25 cellular contexts compared by ENCODE assay signal in genomic region chr13:91323349-91323748, GRCh38. TPM values are rescaled to one million over a fixed set of nuclear protein-coding genes. Genes with fewer than 3 reads are reported as not detected.
DNase-seq lines count a peak whose midpoint lies in the region; ATAC-seq and TF ChIP-seq lines count a peak whose summit lies in the region.
"Had no signal": no experiment of that assay in that cellular context is flagged by ENCODE, and none has a peak within 500 bp of the region (broad histone marks: within the 10 kb centered on the region; RNA-seq: fewer than 3 reads in every experiment).

No MANE protein-coding gene starts in this region.

- H3K27ac Mint-ChIP-seq in natural killer cell = no peak overlapping the region
- H3K27ac Mint-ChIP-seq in natural killer cell treated with Interleukin-12 subunit alpha and Interleukin-12 subunit beta and Interleukin-15 and Interleukin-18, amount 100 ng/mL, for 72 hours = no peak overlapping the region
- no peak overlapping the region for H3K27ac Mint-ChIP-seq in activated naive CD8-positive, alpha-beta T cell treated with anti-CD3 and anti-CD28 coated beads, Interleukin-2, amount 50 U/mL, for 24 hours
- H3K27ac Mint-ChIP-seq: brain, GM23338, type B pancreatic cell had no signal

- H3K4me1 Mint-ChIP-seq in natural killer cell = peaks cover 6 to 9% of the 10 kb centered on the region in 2 donors
- H3K4me1 Mint-ChIP-seq in natural killer cell treated with Interleukin-12 subunit alpha and Interleukin-12 subunit beta and Interleukin-15 and Interleukin-18, amount 100 ng/mL, for 72 hours (ENCODE audit: low read depth in 2 of 2) = peaks cover 9 to 13% of the 10 kb centered on the region in 2 donors
- H3K4me1 Mint-ChIP-seq in activated naive CD8-positive, alpha-beta T cell treated with anti-CD3 and anti-CD28 coated beads, Interleukin-2, amount 50 U/mL, for 24 hours = peaks cover 11% of the 10 kb centered on the region
- H3K4me1 Mint-ChIP-seq: brain had no signal

- no peak overlapping the region for H3K4me3 Mint-ChIP-seq in natural killer cell
- no peak overlapping the region for H3K4me3 Mint-ChIP-seq in natural killer cell treated with Interleukin-12 subunit alpha and Interleukin-12 subunit beta and Interleukin-15 and Interleukin-18, amount 100 ng/mL, for 72 hours
- H3K4me3 Mint-ChIP-seq in activated naive CD8-positive, alpha-beta T cell treated with anti-CD3 and anti-CD28 coated beads, Interleukin-2, amount 50 U/mL, for 24 hours = no peak overlapping the region
- H3K4me3 Mint-ChIP-seq: brain, GM23338, type B pancreatic cell had no signal

- no peak for TF ChIP-seq CTCF in natural killer cell (IDR thresholded peaks at IDR 0.05)

- intact Hi-C loops in natural killer cell (cut with micrococcal nuclease) (no loop called here), head of caudate nucleus (cut with DNase I) (no loop called here)

- ATAC-seq in natural killer cell = peak in 2 of 3 donors; percentile 31 to 67
- no peak for ATAC-seq in natural killer cell treated with Interleukin-12 subunit alpha and Interleukin-12 subunit beta and Interleukin-15 and Interleukin-18, amount 100 ng/mL, for 72 hours
- peak; percentile 65 for ATAC-seq in activated naive CD8-positive, alpha-beta T cell treated with anti-CD3 and anti-CD28 coated beads, Interleukin-2, amount 50 U/mL, for 24 hours
- ATAC-seq: GM23338, Panc1 had no signal

- DNase-seq in natural killer cell = no peak
- no peak for DNase-seq in natural killer cell treated with Interleukin-12 subunit alpha and Interleukin-12 subunit beta and Interleukin-15 and Interleukin-18, amount 100 ng/mL, for 72 hours (ENCODE audit: low spot score)
- peak; percentile 35 for DNase-seq in Jurkat, Clone E6-1 (ENCODE audit: low read depth, low spot score)
- no peak for DNase-seq in activated naive CD8-positive, alpha-beta T cell treated with anti-CD3 and anti-CD28 coated beads, Interleukin-2, amount 50 U/mL, for 24 hours
- no peak for DNase-seq in hippocampal formation (lab: John Stamatoyannopoulos, UW)
- no peak for DNase-seq in head of caudate nucleus
- no peak for DNase-seq in amniotic stem cell (lab: John Stamatoyannopoulos, UW)
- DNase-seq: adrenal gland; C1 segment of cervical spinal cord; dorsolateral prefrontal cortex; kidney glomerular epithelial cell; MV-4-11; NCI-H1436; NCI-H2081; NCI-H345; NCI-H69; nucleus accumbens; Right ventricle myocardium superior; sigmoid colon; stimulated activated CD4-positive, alpha-beta T cell treated with anti-CD3 and anti-CD28 coated beads, Interleukin-12 subunit alpha, Interleukin-12 subunit beta, amount 100 ng/mL, for 4 hours; stimulated activated CD4-positive, alpha-beta T cell treated with anti-CD3 and anti-CD28 coated beads, Interleukin-4, amount 100 ng/mL, for 24 hours had no signal

- H3K9me3 Mint-ChIP-seq in natural killer cell = no peaks in the 10 kb centered on the region
- H3K9me3 Mint-ChIP-seq in natural killer cell treated with Interleukin-12 subunit alpha and Interleukin-12 subunit beta and Interleukin-15 and Interleukin-18, amount 100 ng/mL, for 72 hours = peaks cover 3% of the 10 kb centered on the region
- H3K9me3 Mint-ChIP-seq in activated naive CD8-positive, alpha-beta T cell treated with anti-CD3 and anti-CD28 coated beads, Interleukin-2, amount 50 U/mL, for 24 hours = no peaks in the 10 kb centered on the region
- H3K9me3 Mint-ChIP-seq: brain, GM23338, type B pancreatic cell had no signal

- peaks cover 8 to 37% of the 10 kb centered on the region in 2 donors for H3K27me3 Mint-ChIP-seq in natural killer cell (ENCODE audit: low read depth in 2 of 2)
- peaks cover 16 to 22% of the 10 kb centered on the region in 2 donors for H3K27me3 Mint-ChIP-seq in natural killer cell treated with Interleukin-12 subunit alpha and Interleukin-12 subunit beta and Interleukin-15 and Interleukin-18, amount 100 ng/mL, for 72 hours
- peaks cover 1% of the 10 kb centered on the region for H3K27me3 Mint-ChIP-seq in activated naive CD8-positive, alpha-beta T cell treated with anti-CD3 and anti-CD28 coated beads, Interleukin-2, amount 50 U/mL, for 24 hours
- H3K27me3 Mint-ChIP-seq: type B pancreatic cell had no signal

- H3K36me3 Mint-ChIP-seq in natural killer cell = no peaks in the 10 kb centered on the region
- H3K36me3 Mint-ChIP-seq in natural killer cell treated with Interleukin-12 subunit alpha and Interleukin-12 subunit beta and Interleukin-15 and Interleukin-18, amount 100 ng/mL, for 72 hours = no peaks in the 10 kb centered on the region
- no peaks in the 10 kb centered on the region for H3K36me3 Mint-ChIP-seq in activated naive CD8-positive, alpha-beta T cell treated with anti-CD3 and anti-CD28 coated beads, Interleukin-2, amount 50 U/mL, for 24 hours (ENCODE audit: low read depth)
- H3K36me3 Mint-ChIP-seq: brain, type B pancreatic cell had no signal

- no peak overlapping the region for H3K4me3 ChIP-seq in Jurkat, Clone E6-1 (ENCODE audit: low read length)
- H3K4me3 ChIP-seq: adrenal gland, dorsolateral prefrontal cortex, GM23338, sigmoid colon had no signal

RNA-seq across cellular contexts. Expression of gene MIR17HG, which starts 24.1 kb away (rescaled TPM):
- total RNA-seq in natural killer cell = 1 to 10 TPM; 2.2 to 8.1 (median 6.1) TPM
- 10 to 100 TPM; 15.9 to 39.8 TPM for total RNA-seq in natural killer cell treated with Interleukin-12 subunit alpha and Interleukin-12 subunit beta and Interleukin-15 and Interleukin-18, amount 100 ng/mL, for 72 hours
- polyA plus RNA-seq in Jurkat, Clone E6-1 (2012; ENCODE audit: insufficient read depth, insufficient read length) = 5.8 TPM

Comparison
In these comparisons a context has a peak if more than half of its experiments do, and no peak if none do; other contexts are left out.
1. ATAC-seq: peak in natural killer cell (2 of 3) and activated naive CD8-positive, alpha-beta T cell treated with anti-CD3 and anti-CD28 coated beads, Interleukin-2, amount 50 U/mL, for 24 hours (single experiment); none in natural killer cell treated with Interleukin-12 subunit alpha and Interleukin-12 subunit beta and Interleukin-15 and Interleukin-18, amount 100 ng/mL, for 72 hours (0 of 2).